Comparison of ENCODE assay signal across 17 cellular contexts in genomic region chr15:58762731-58763130, GRCh38. TPM values are rescaled to one million over a fixed set of nuclear protein-coding genes. Genes with fewer than 3 reads are reported as not detected.
DNase-seq lines count a peak whose midpoint lies in the region; ATAC-seq and TF ChIP-seq lines count a peak whose summit lies in the region.
"Had no signal": no experiment of that assay in that cellular context is flagged by ENCODE, and none has a peak within 500 bp of the region (broad histone marks: within the 10 kb centered on the region; RNA-seq: fewer than 3 reads in every experiment).

No MANE protein-coding gene starts in this region.

- H3K27ac Mint-ChIP-seq in glutamatergic neuron (ENCODE audit: unreplicated experiment): no peak overlapping the region
- H3K27ac Mint-ChIP-seq: CD8-positive, alpha-beta memory T cell; H9; IgD-negative memory B cell; T-helper 2 cell treated with Interferon-gamma antibody and Interleukin-4, amounts not matched to agents 5 μg/mL and 100 μg/mL, for 36 hours had no signal

- 88 to 100% methylated on average over 1 of the region's 1 CpG for WGBS in upper lobe of left lung, 2 donors

- no peak for TF ChIP-seq POLR2A in upper lobe of left lung (IDR thresholded peaks at IDR 0.05)

- TF ChIP-seq EP300 in upper lobe of left lung (IDR thresholded peaks at IDR 0.05): no peak

- CTCF ChIA-PET in Panc1 (lab: Charles Lee): no interaction called here

- H3K4me1 Mint-ChIP-seq in glutamatergic neuron (ENCODE audit: low read depth, unreplicated experiment): no peaks in the 10 kb centered on the region
- H3K4me1 Mint-ChIP-seq: CD8-positive, alpha-beta memory T cell; IgD-negative memory B cell had no signal

- H3K27me3 Mint-ChIP-seq in glutamatergic neuron (ENCODE audit: unreplicated experiment): no peaks in the 10 kb centered on the region
- H3K27me3 Mint-ChIP-seq: IgD-negative memory B cell had no signal

- in situ Hi-C loops in G401 (cut with HindIII; ENCODE audit: low sequenced_read_pairs): no loop called here
- in situ Hi-C loops in Panc1 (cut with HindIII; ENCODE audit: low pct_unique_long_range_greater_than_20kb, low sequenced_read_pairs): no loop called here

- no TSS peak for BruUV-seq in Panc1 (replicated peaks; lab: Mats Ljungman, UMichigan)

- TF ChIP-seq CTCF in Panc1 (IDR thresholded peaks at IDR 0.05) (peak; percentile 15; the same call in 1 of the 2 replicates), upper lobe of left lung (IDR thresholded peaks at IDR 0.05) (no peak), tibial artery (IDR thresholded peaks at IDR 0.05) (no peak), glutamatergic neuron (IDR thresholded peaks at IDR 0.05; ENCODE audit: partially characterized antibody, unreplicated experiment) (no peak)

- H3K27ac ChIP-seq in Panc1 (ENCODE audit: low read length): no peak overlapping the region
- H3K27ac ChIP-seq in upper lobe of left lung: no peak overlapping the region
- no peak overlapping the region for H3K27ac ChIP-seq in tibial artery

- H3K9me3 ChIP-seq in Panc1 (ENCODE audit: control insufficient read depth, insufficient read depth, low read depth, low read length) (no peaks in the 10 kb centered on the region; the same call in 1 of the 2 replicates), upper lobe of left lung (peaks cover 0 to 9% (median 3%) of the 10 kb centered on the region in 4 donors), tibial artery (peaks cover 0 to 4% (median 0%) of the 10 kb centered on the region in 3 donors)

- H3K9me3 Mint-ChIP-seq in glutamatergic neuron (ENCODE audit: unreplicated experiment): peaks cover 1% of the 10 kb centered on the region

- intact Hi-C loops in Panc1 (cut with micrococcal nuclease; ENCODE audit: unreplicated experiment) (no loop called here), tibial artery (cut with DNase I; ENCODE audit: low total_unique reads) (no loop called here)

- ATAC-seq in Panc1 (no peak), upper lobe of left lung (ENCODE audit: low FRiP score in 2 of 2) (no peak)
- ATAC-seq: Right ventricle myocardium inferior had no signal

- H3K36me3 Mint-ChIP-seq in glutamatergic neuron (ENCODE audit: unreplicated experiment): peaks cover 6% of the 10 kb centered on the region

- DNase-seq in G401 (ENCODE audit: low spot score) (peak; percentile 97), NCI-H1417 treated with DMSO at 0.1 percent for 48 hours (lab: John Stamatoyannopoulos, UW) (peak; percentile 43), NCI-H2171 treated with DMSO at 0.1 percent for 48 hours (lab: John Stamatoyannopoulos, UW) (peak; percentile 95), Panc1 (ENCODE audit: low read depth, low spot score) (no peak), upper lobe of left lung (no peak), tibial artery (no peak), glutamatergic neuron (no peak)
- DNase-seq: CD8-positive, alpha-beta memory T cell; DND-41; H9; Karpas-422; MM.1S; NCI-H1092; NK-92 treated with Interleukin-12 subunit alpha and Interleukin-12 subunit beta, amount 100 ng/mL, for 24 hours had no signal

- no peak overlapping the region for H3K4me3 ChIP-seq in Panc1 (ENCODE audit: low read depth in 2 of 2, low read length in 2 of 2)
- H3K4me3 ChIP-seq in upper lobe of left lung: no peak overlapping the region
- H3K4me3 ChIP-seq in tibial artery: no peak overlapping the region

- no peaks in the 10 kb centered on the region for H3K36me3 ChIP-seq in Panc1 (ENCODE audit: control insufficient read depth, insufficient read depth, low read length)
- H3K36me3 ChIP-seq in upper lobe of left lung: no peaks in the 10 kb centered on the region
- no peaks in the 10 kb centered on the region for H3K36me3 ChIP-seq in tibial artery

- no peak overlapping the region for H3K4me3 Mint-ChIP-seq in glutamatergic neuron (ENCODE audit: unreplicated experiment)
- H3K4me3 Mint-ChIP-seq: CD8-positive, alpha-beta memory T cell; H9; T-helper 2 cell treated with Interferon-gamma antibody and Interleukin-4, amounts not matched to agents 5 μg/mL and 100 μg/mL, for 36 hours had no signal

- no peaks in the 10 kb centered on the region for H3K27me3 ChIP-seq in Panc1 (ENCODE audit: control insufficient read depth, insufficient read depth, low read length)
- H3K27me3 ChIP-seq in upper lobe of left lung: no peaks in the 10 kb centered on the region
- H3K27me3 ChIP-seq in tibial artery: no peaks in the 10 kb centered on the region

- POLR2A ChIA-PET in Panc1 (lab: Charles Lee): no interaction called here

- H3K4me1 ChIP-seq in Panc1 (ENCODE audit: control insufficient read depth, insufficient read depth, low read length) (no peaks in the 10 kb centered on the region), upper lobe of left lung (no peaks in the 10 kb centered on the region), tibial artery (no peaks in the 10 kb centered on the region)

RNA-seq across cellular contexts. Expression of gene MINDY2, which starts 8.4 kb away (rescaled TPM):
- 6.0 and 10.3 TPM in 2 replicates for total RNA-seq in G401 (2014; rRNA removed; shearing (Covaris generic))
- total RNA-seq in Panc1 (2021; ENCODE audit: unreplicated experiment): 6.8 TPM
- 3.1 TPM for polyA plus RNA-seq in Panc1 (2012; ENCODE audit: insufficient read length)
- 10 to 100 TPM; 20.5 to 38.5 (median 29.9) TPM for total RNA-seq in upper lobe of left lung
- total RNA-seq in glutamatergic neuron (ENCODE audit: unreplicated experiment): 34.3 TPM

RNA-seq across cellular contexts. Expression of gene ADAM10, which starts 13.2 kb away (rescaled TPM):
- 60.7 and 117 TPM in 2 replicates for total RNA-seq in G401 (2014; rRNA removed; shearing (Covaris generic))
- total RNA-seq in Panc1 (2021; ENCODE audit: unreplicated experiment) (176 TPM), upper lobe of left lung (100 to 1,000 TPM in 3 of 6 donors, 10 to 100 TPM in 3; 64.5 to 139 (median 93.5) TPM), glutamatergic neuron (ENCODE audit: unreplicated experiment) (140 TPM)
- polyA plus RNA-seq in Panc1 (2012; ENCODE audit: insufficient read length): 148 TPM

Comparison
In these comparisons a context has a peak if more than half of its experiments do, and no peak if none do; other contexts are left out.
1. DNase-seq: peak in G401 (single experiment), NCI-H1417 treated with DMSO at 0.1 percent for 48 hours (single experiment) and NCI-H2171 treated with DMSO at 0.1 percent for 48 hours (single experiment); none in Panc1 (single experiment), upper lobe of left lung (0 of 2), tibial artery (0 of 2) and glutamatergic neuron (single experiment).